Comparison of ENCODE assay signal across 8 cellular contexts in genomic region chr7:140653319-140654108, GRCh38. TPM values are rescaled to one million over a fixed set of nuclear protein-coding genes. Genes with fewer than 3 reads are reported as not detected.
DNase-seq lines count a peak whose midpoint lies in the region; ATAC-seq and TF ChIP-seq lines count a peak whose summit lies in the region.

No MANE protein-coding gene starts in this region.

- no peaks in the 10 kb centered on the region for H3K9me3 ChIP-seq in osteoblast (ENCODE audit: low read depth, low read length)

- no peaks in the 10 kb centered on the region for H3K27me3 ChIP-seq in osteoblast (ENCODE audit: insufficient read depth, low read length)

- TF ChIP-seq CTCF in AG09319 (IDR thresholded peaks at IDR 0.05; ENCODE audit: low read depth, low read length), result peak; percentile 79
- TF ChIP-seq CTCF in GM12873 (IDR thresholded peaks at IDR 0.05; ENCODE audit: insufficient read depth, low read depth, low read length, missing control alignments), result peak; percentile 86
- TF ChIP-seq CTCF in osteoblast (IDR thresholded peaks at IDR 0.05; ENCODE audit: extremely low read depth, low read depth, low read length), result peak; percentile 90

- peak; percentile 80 for DNase-seq in AG09319 (ENCODE audit: extremely low read depth, low read depth)
- peak; percentile 86 for DNase-seq in NCI-H2196 (lab: John Stamatoyannopoulos, UW; ENCODE audit: unreplicated experiment)
- peak; percentile 61 for DNase-seq in activated T-cell treated with anti-CD3 and anti-CD28 coated beads, Interleukin-2, amount 50 U/mL, for 24 hours
- DNase-seq in germinal center (ENCODE audit: low spot score), result peak; percentile 46
- DNase-seq in osteoblast (ENCODE audit: insufficient read length, low spot score, missing footprints), result peak; percentile 89
- no peak for DNase-seq in NCI-H1048 (lab: John Stamatoyannopoulos, UW)

- H3K9me3 Mint-ChIP-seq in activated T-cell treated with anti-CD3 and anti-CD28 coated beads, Interleukin-2, amount 50 U/mL, for 24 hours, result no peaks in the 10 kb centered on the region

- no peaks in the 10 kb centered on the region for H3K36me3 Mint-ChIP-seq in activated T-cell treated with anti-CD3 and anti-CD28 coated beads, Interleukin-2, amount 50 U/mL, for 24 hours (ENCODE audit: low read depth)

- no peaks in the 10 kb centered on the region for H4K20me1 ChIP-seq in osteoblast (ENCODE audit: insufficient read depth, low read length)

- H3K27ac ChIP-seq in osteoblast (ENCODE audit: low read depth, low read length), result no peak overlapping the region

- no peak for ATAC-seq in HG02938 (IDR thresholded peaks at IDR 0.05; ENCODE audit: unreplicated experiment)

- no peak overlapping the region for H3K4me3 Mint-ChIP-seq in activated T-cell treated with anti-CD3 and anti-CD28 coated beads, Interleukin-2, amount 50 U/mL, for 24 hours

- H3K4me1 ChIP-seq in osteoblast (ENCODE audit: insufficient read depth, low read length), result peaks cover 16% of the 10 kb centered on the region

- H3K4me2 ChIP-seq in osteoblast (ENCODE audit: insufficient read depth, low read length), result peak overlapping the region; percentile 10

- no peak overlapping the region for H3K4me3 ChIP-seq in osteoblast (ENCODE audit: insufficient read depth, low read length)

- no peaks in the 10 kb centered on the region for H3K79me2 ChIP-seq in osteoblast (ENCODE audit: insufficient read depth, low read length)

- H3K27me3 Mint-ChIP-seq in activated T-cell treated with anti-CD3 and anti-CD28 coated beads, Interleukin-2, amount 50 U/mL, for 24 hours, result peaks cover 17% of the 10 kb centered on the region

- no peaks in the 10 kb centered on the region for H3K36me3 ChIP-seq in osteoblast (ENCODE audit: insufficient read depth, low read length)

- no peak overlapping the region for H3K27ac Mint-ChIP-seq in activated T-cell treated with anti-CD3 and anti-CD28 coated beads, Interleukin-2, amount 50 U/mL, for 24 hours

- H3K4me1 Mint-ChIP-seq in activated T-cell treated with anti-CD3 and anti-CD28 coated beads, Interleukin-2, amount 50 U/mL, for 24 hours (ENCODE audit: low read depth), result peaks cover 16% of the 10 kb centered on the region

- H2AFZ ChIP-seq in osteoblast (ENCODE audit: low read length), result no peak overlapping the region

RNA-seq across cellular contexts. Expression of gene DENND2A, which starts 12.9 kb away (rescaled TPM):
- 0.36 and 0.59 TPM in 2 replicates for total RNA-seq in osteoblast

RNA-seq across cellular contexts. Expression of gene ADCK2, which starts 19.2 kb away (rescaled TPM):
- 25.3 and 28.6 TPM in 2 replicates for total RNA-seq in osteoblast

RNA-seq across cellular contexts. Expression of gene NDUFB2, which starts 43.0 kb away (rescaled TPM):
- total RNA-seq in osteoblast, result 56.5 and 66.3 TPM in 2 replicates
